In the genomic region with DNA sequence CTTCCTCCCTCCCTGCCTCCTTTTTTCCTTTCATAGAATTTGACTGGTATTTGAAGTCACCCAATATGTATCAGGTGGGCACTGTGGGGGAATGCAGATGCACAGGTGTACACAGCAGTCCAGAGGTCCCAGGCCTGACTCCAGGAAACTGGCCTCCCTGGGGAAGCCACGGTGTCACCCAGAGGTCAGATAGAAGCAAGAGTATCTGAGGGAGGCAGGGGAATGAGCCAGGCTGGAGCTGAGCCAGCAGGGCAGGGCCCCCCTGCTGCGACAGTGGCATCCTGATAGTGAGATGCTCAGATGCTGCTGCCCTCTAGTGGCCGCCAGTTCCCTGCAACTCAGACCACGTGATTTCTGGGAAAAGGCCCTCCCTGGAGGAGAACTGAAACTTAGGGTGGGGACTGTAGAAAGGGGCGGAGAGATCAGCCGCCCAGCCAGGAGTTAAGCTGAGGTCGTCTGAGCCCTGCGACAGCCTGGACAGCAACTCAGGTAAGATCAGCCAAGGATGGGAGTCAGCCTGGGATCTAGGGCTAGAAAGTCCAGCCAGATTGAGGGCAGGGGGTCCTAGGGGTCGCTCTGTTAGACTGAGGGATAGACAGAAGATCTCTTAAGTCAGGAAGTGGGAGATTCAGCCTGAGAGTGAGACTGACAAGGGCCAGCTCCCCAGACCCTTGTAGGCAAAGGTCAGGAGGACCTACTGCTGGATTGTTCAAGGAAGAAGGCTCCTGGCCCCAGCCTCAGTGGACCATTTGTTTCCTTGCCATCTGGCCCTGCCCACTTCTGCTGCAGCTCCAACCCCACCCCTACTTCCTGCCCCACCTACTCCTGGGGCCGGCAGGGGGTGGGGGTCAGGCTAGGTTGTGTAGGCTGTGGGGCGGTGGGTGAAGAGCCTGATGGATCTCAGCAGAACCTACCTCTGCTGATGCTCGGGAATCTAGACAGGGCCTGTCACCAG, we compare ENCODE assay signal across 1 cellular context.
TF ChIP-seq lines count a peak whose summit lies in the region.

A gene with protein sequence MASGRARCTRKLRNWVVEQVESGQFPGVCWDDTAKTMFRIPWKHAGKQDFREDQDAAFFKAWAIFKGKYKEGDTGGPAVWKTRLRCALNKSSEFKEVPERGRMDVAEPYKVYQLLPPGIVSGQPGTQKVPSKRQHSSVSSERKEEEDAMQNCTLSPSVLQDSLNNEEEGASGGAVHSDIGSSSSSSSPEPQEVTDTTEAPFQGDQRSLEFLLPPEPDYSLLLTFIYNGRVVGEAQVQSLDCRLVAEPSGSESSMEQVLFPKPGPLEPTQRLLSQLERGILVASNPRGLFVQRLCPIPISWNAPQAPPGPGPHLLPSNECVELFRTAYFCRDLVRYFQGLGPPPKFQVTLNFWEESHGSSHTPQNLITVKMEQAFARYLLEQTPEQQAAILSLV (plus strand): TSS at position 416 of the 955 bp plus-strand sequence. CDS start 880 bp downstream, outside the sequence.

TF ChIP-seq in HepG2, 621 proteins besides CTCF, POLR2A, EP300 and RAD21 (continued from another document and continues in another):
- TF ChIP-seq, protein P1, sequence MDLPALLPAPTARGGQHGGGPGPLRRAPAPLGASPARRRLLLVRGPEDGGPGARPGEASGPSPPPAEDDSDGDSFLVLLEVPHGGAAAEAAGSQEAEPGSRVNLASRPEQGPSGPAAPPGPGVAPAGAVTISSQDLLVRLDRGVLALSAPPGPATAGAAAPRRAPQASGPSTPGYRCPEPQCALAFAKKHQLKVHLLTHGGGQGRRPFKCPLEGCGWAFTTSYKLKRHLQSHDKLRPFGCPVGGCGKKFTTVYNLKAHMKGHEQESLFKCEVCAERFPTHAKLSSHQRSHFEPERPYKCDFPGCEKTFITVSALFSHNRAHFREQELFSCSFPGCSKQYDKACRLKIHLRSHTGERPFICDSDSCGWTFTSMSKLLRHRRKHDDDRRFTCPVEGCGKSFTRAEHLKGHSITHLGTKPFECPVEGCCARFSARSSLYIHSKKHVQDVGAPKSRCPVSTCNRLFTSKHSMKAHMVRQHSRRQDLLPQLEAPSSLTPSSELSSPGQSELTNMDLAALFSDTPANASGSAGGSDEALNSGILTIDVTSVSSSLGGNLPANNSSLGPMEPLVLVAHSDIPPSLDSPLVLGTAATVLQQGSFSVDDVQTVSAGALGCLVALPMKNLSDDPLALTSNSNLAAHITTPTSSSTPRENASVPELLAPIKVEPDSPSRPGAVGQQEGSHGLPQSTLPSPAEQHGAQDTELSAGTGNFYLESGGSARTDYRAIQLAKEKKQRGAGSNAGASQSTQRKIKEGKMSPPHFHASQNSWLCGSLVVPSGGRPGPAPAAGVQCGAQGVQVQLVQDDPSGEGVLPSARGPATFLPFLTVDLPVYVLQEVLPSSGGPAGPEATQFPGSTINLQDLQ (CRISPR knock-in tag; IDR thresholded peaks at IDR 0.05) = peak; percentile 87; the same call in 1 of the 2 replicates
- TF ChIP-seq, protein P2, sequence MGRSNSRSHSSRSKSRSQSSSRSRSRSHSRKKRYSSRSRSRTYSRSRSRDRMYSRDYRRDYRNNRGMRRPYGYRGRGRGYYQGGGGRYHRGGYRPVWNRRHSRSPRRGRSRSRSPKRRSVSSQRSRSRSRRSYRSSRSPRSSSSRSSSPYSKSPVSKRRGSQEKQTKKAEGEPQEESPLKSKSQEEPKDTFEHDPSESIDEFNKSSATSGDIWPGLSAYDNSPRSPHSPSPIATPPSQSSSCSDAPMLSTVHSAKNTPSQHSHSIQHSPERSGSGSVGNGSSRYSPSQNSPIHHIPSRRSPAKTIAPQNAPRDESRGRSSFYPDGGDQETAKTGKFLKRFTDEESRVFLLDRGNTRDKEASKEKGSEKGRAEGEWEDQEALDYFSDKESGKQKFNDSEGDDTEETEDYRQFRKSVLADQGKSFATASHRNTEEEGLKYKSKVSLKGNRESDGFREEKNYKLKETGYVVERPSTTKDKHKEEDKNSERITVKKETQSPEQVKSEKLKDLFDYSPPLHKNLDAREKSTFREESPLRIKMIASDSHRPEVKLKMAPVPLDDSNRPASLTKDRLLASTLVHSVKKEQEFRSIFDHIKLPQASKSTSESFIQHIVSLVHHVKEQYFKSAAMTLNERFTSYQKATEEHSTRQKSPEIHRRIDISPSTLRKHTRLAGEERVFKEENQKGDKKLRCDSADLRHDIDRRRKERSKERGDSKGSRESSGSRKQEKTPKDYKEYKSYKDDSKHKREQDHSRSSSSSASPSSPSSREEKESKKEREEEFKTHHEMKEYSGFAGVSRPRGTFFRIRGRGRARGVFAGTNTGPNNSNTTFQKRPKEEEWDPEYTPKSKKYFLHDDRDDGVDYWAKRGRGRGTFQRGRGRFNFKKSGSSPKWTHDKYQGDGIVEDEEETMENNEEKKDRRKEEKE (IDR thresholded peaks at IDR 0.05) = no peak
- TF ChIP-seq ARHGAP35 (CRISPR knock-in tag; IDR thresholded peaks at IDR 0.05; ENCODE audit: borderline replicate concordance) (peak; percentile 73; the same call in 1 of the 2 replicates), ZNF383 (CRISPR knock-in tag; IDR thresholded peaks at IDR 0.05; ENCODE audit: borderline replicate concordance) (no peak), NR2F2 (IDR thresholded peaks at IDR 0.05; ENCODE audit: borderline replicate concordance, low read depth) (peak; percentile 68), SOX6 (IDR thresholded peaks at IDR 0.05) (no peak), SOX6 (CRISPR knock-in tag; IDR thresholded peaks at IDR 0.05) (peak; percentile 94), FLYWCH1 (CRISPR knock-in tag; IDR thresholded peaks at IDR 0.05) (no peak), PHF5A (CRISPR knock-in tag; IDR thresholded peaks at IDR 0.05; ENCODE audit: low read depth, unreplicated experiment) (peak; percentile 100), ZNF850 (CRISPR knock-in tag; conservative IDR thresholded peaks at IDR 0.05) (no peak), ATF7-NPFF (CRISPR knock-in tag; IDR thresholded peaks at IDR 0.05; ENCODE audit: low read depth) (peak; percentile 13; the same call in 1 of the 2 replicates), HMG20B (CRISPR knock-in tag; conservative IDR thresholded peaks at IDR 0.05) (peak; percentile 97), ZFP1 (CRISPR knock-in tag; IDR thresholded peaks at IDR 0.05) (peak; percentile 99), NR2C2 (CRISPR knock-in tag; IDR thresholded peaks at IDR 0.05; ENCODE audit: borderline replicate concordance) (peak; percentile 87), MIXL1 (CRISPR knock-in tag; IDR thresholded peaks at IDR 0.05) (peak; percentile 99), MIER3 (CRISPR knock-in tag; IDR thresholded peaks at IDR 0.05; ENCODE audit: borderline replicate concordance) (peak; percentile 100), SNAPC2 (CRISPR knock-in tag; IDR thresholded peaks at IDR 0.05) (peak; percentile 96), ZNF530 (CRISPR knock-in tag; IDR thresholded peaks at IDR 0.05; ENCODE audit: low read depth) (no peak), KAT8 (CRISPR knock-in tag; IDR thresholded peaks at IDR 0.05) (peak; percentile 99), HHEX (CRISPR knock-in tag; IDR thresholded peaks at IDR 0.05) (peak; percentile 68), NCOA2 (CRISPR knock-in tag; IDR thresholded peaks at IDR 0.05) (peak; percentile 98), HIVEP1 (CRISPR knock-in tag; IDR thresholded peaks at IDR 0.05) (peak; percentile 93), ZKSCAN1 (IDR thresholded peaks at IDR 0.05; ENCODE audit: low read length) (no peak; the same call in 1 of the 2 replicates), ZNF572 (CRISPR knock-in tag; IDR thresholded peaks at IDR 0.05) (peak; percentile 53; the same call in 1 of the 2 replicates), ZNF34 (CRISPR knock-in tag; IDR thresholded peaks at IDR 0.05; ENCODE audit: borderline replicate concordance) (peak; percentile 57; the same call in 1 of the 2 replicates), POLR2AphosphoS2 (IDR thresholded peaks at IDR 0.05; ENCODE audit: low read depth, low read length) (peak; percentile 79; the same call in 1 of the 2 replicates), HDAC6 (IDR thresholded peaks at IDR 0.05; ENCODE audit: low read depth, low read length) (no peak), RCOR2 (CRISPR knock-in tag; IDR thresholded peaks at IDR 0.05) (peak; percentile 99), GABPA (IDR thresholded peaks at IDR 0.05; ENCODE audit: low read depth, low read length) (no peak), GABPA (CRISPR knock-in tag; IDR thresholded peaks at IDR 0.05; ENCODE audit: low read depth) (peak; percentile 84), ZNF224 (CRISPR knock-in tag; IDR thresholded peaks at IDR 0.05) (peak; percentile 94)
- TF ChIP-seq, protein P3, sequence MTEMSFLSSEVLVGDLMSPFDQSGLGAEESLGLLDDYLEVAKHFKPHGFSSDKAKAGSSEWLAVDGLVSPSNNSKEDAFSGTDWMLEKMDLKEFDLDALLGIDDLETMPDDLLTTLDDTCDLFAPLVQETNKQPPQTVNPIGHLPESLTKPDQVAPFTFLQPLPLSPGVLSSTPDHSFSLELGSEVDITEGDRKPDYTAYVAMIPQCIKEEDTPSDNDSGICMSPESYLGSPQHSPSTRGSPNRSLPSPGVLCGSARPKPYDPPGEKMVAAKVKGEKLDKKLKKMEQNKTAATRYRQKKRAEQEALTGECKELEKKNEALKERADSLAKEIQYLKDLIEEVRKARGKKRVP (CRISPR knock-in tag; IDR thresholded peaks at IDR 0.05) = peak in 1 of 2 experiments; percentile 93; a peak in 2 of 4 replicates
- TF ChIP-seq, protein P4, sequence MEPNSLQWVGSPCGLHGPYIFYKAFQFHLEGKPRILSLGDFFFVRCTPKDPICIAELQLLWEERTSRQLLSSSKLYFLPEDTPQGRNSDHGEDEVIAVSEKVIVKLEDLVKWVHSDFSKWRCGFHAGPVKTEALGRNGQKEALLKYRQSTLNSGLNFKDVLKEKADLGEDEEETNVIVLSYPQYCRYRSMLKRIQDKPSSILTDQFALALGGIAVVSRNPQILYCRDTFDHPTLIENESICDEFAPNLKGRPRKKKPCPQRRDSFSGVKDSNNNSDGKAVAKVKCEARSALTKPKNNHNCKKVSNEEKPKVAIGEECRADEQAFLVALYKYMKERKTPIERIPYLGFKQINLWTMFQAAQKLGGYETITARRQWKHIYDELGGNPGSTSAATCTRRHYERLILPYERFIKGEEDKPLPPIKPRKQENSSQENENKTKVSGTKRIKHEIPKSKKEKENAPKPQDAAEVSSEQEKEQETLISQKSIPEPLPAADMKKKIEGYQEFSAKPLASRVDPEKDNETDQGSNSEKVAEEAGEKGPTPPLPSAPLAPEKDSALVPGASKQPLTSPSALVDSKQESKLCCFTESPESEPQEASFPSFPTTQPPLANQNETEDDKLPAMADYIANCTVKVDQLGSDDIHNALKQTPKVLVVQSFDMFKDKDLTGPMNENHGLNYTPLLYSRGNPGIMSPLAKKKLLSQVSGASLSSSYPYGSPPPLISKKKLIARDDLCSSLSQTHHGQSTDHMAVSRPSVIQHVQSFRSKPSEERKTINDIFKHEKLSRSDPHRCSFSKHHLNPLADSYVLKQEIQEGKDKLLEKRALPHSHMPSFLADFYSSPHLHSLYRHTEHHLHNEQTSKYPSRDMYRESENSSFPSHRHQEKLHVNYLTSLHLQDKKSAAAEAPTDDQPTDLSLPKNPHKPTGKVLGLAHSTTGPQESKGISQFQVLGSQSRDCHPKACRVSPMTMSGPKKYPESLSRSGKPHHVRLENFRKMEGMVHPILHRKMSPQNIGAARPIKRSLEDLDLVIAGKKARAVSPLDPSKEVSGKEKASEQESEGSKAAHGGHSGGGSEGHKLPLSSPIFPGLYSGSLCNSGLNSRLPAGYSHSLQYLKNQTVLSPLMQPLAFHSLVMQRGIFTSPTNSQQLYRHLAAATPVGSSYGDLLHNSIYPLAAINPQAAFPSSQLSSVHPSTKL (CRISPR knock-in tag; IDR thresholded peaks at IDR 0.05) = peak; percentile 94
- TF ChIP-seq, protein P5, sequence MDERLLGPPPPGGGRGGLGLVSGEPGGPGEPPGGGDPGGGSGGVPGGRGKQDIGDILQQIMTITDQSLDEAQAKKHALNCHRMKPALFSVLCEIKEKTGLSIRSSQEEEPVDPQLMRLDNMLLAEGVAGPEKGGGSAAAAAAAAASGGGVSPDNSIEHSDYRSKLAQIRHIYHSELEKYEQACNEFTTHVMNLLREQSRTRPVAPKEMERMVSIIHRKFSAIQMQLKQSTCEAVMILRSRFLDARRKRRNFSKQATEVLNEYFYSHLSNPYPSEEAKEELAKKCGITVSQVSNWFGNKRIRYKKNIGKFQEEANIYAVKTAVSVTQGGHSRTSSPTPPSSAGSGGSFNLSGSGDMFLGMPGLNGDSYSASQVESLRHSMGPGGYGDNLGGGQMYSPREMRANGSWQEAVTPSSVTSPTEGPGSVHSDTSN (CRISPR knock-in tag; IDR thresholded peaks at IDR 0.05) = peak; percentile 69
- TF ChIP-seq, protein P6, sequence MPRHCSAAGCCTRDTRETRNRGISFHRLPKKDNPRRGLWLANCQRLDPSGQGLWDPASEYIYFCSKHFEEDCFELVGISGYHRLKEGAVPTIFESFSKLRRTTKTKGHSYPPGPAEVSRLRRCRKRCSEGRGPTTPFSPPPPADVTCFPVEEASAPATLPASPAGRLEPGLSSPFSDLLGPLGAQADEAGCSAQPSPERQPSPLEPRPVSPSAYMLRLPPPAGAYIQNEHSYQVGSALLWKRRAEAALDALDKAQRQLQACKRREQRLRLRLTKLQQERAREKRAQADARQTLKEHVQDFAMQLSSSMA (CRISPR knock-in tag; IDR thresholded peaks at IDR 0.05) = peak; percentile 96
- TF ChIP-seq, protein P7, sequence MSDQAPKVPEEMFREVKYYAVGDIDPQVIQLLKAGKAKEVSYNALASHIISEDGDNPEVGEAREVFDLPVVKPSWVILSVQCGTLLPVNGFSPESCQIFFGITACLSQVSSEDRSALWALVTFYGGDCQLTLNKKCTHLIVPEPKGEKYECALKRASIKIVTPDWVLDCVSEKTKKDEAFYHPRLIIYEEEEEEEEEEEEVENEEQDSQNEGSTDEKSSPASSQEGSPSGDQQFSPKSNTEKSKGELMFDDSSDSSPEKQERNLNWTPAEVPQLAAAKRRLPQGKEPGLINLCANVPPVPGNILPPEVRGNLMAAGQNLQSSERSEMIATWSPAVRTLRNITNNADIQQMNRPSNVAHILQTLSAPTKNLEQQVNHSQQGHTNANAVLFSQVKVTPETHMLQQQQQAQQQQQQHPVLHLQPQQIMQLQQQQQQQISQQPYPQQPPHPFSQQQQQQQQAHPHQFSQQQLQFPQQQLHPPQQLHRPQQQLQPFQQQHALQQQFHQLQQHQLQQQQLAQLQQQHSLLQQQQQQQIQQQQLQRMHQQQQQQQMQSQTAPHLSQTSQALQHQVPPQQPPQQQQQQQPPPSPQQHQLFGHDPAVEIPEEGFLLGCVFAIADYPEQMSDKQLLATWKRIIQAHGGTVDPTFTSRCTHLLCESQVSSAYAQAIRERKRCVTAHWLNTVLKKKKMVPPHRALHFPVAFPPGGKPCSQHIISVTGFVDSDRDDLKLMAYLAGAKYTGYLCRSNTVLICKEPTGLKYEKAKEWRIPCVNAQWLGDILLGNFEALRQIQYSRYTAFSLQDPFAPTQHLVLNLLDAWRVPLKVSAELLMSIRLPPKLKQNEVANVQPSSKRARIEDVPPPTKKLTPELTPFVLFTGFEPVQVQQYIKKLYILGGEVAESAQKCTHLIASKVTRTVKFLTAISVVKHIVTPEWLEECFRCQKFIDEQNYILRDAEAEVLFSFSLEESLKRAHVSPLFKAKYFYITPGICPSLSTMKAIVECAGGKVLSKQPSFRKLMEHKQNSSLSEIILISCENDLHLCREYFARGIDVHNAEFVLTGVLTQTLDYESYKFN (CRISPR knock-in tag; conservative IDR thresholded peaks at IDR 0.05) = peak; percentile 91
